Comparison of ENCODE assay signal across 8 cellular contexts in genomic region chr9:136977223-136978072, GRCh38. TPM values are rescaled to one million over a fixed set of nuclear protein-coding genes. Genes with fewer than 3 reads are reported as not detected.
DNase-seq lines count a peak whose midpoint lies in the region; ATAC-seq and TF ChIP-seq lines count a peak whose summit lies in the region.

PTGDS (plus strand) TSS chr9:136977504; CDS start chr9:136977579, 75 bp downstream.

- H3F3A ChIP-seq in smooth muscle cell (ENCODE audit: low read depth) = no peaks in the 10 kb centered on the region

- no peaks in the 10 kb centered on the region for H3K79me2 ChIP-seq in smooth muscle cell (ENCODE audit: low read depth)

- peaks cover 9% of the 10 kb centered on the region for H4K20me1 ChIP-seq in smooth muscle cell (ENCODE audit: low read depth)

- TF ChIP-seq CTCF in HEK293 (tag by site-specific recombination; IDR thresholded peaks at IDR 0.05) (no peak), choroid plexus epithelial cell (conservative IDR thresholded peaks at IDR 0.05; ENCODE audit: low read depth, low read length) (no peak), smooth muscle cell (IDR thresholded peaks at IDR 0.05; ENCODE audit: borderline replicate concordance, insufficient read depth, poor library complexity, severe bottlenecking) (no peak), GM10248 (IDR thresholded peaks at IDR 0.05; ENCODE audit: control extremely low read depth, extremely low read depth, low read depth, missing control alignments) (no peak)

- 25% methylated on average over 44 of the region's 44 CpGs for whole genome bisulfite sequencing in smooth muscle cell (ENCODE audit: low lambda C conversion rate)

- peak within 1 kb of the TSS; percentile 82 for H3K4me2 ChIP-seq in smooth muscle cell

- H3K9ac ChIP-seq in smooth muscle cell (ENCODE audit: low read depth) = no peak within 1 kb of the TSS

- peak within 1 kb of the TSS; percentile 89 for H2AFZ ChIP-seq in smooth muscle cell (ENCODE audit: low read depth)

- no peaks in the 10 kb centered on the region for H3K36me3 ChIP-seq in HEK293 (ENCODE audit: control insufficient read depth in 2 of 2, insufficient read depth in 1 of 2, low read length in 2 of 2)
- no peaks in the 10 kb centered on the region for H3K36me3 ChIP-seq in smooth muscle cell (ENCODE audit: low read depth)

- no peaks in the 10 kb centered on the region for H3K27me3 ChIP-seq in smooth muscle cell (ENCODE audit: low read depth)

- H3K4me1 ChIP-seq in HEK293 (ENCODE audit: control insufficient read depth, insufficient read depth, low read length) (no peaks in the 10 kb centered on the region), smooth muscle cell (ENCODE audit: low read depth) (peaks cover 4% of the 10 kb centered on the region)

- POLR2A ChIA-PET in HEK293 (lab: Yijun Ruan, JAX) (interaction anchor here (0.6 to 2.5 kb wide), 7 partner anchors 15 to 90 kb away, joined by 3 to 8 read pairs (median 5); partner anchors contain the start of gene PAXX), GM10248 (lab: Yijun Ruan, JAX) (interaction anchor here (0.6 kb wide), 1 partner anchor 76 kb away, joined by 3 read pairs; no protein-coding TSS in a partner anchor)

- no peak for ATAC-seq in HG02678 (IDR thresholded peaks at IDR 0.05; ENCODE audit: unreplicated experiment)

- peak; percentile 92 for DNase-seq in choroid plexus epithelial cell (ENCODE audit: low read depth)
- peak; percentile 26 for DNase-seq in left kidney (ENCODE audit: low read depth, low spot score)
- peak; percentile 65 for DNase-seq in smooth muscle cell (lab: John Stamatoyannopoulos, UW; ENCODE audit: unreplicated experiment)
- no peak for DNase-seq in A172 (ENCODE audit: low spot score)
- no peak for DNase-seq in NCI-H2081 (lab: John Stamatoyannopoulos, UW)
- no peak for DNase-seq in GM10248 (ENCODE audit: extremely low spot score)

- H3K9me3 ChIP-seq in HEK293 (ENCODE audit: control insufficient read depth, insufficient read depth, low read depth, low read length) (no peaks in the 10 kb centered on the region), smooth muscle cell (replicated peaks; ENCODE audit: low read depth) (no peaks in the 10 kb centered on the region)

- no peak within 1 kb of the TSS for H3K27ac ChIP-seq in HEK293 (ENCODE audit: extremely low read depth, low read depth, low read length)
- no peak within 1 kb of the TSS for H3K27ac ChIP-seq in smooth muscle cell (ENCODE audit: low read depth)

- CTCF ChIA-PET in HEK293 (lab: Yijun Ruan, JAX) = interaction anchor here (0.7 to 3.4 kb wide), 4 partner anchors 13 to 59 kb away, joined by 3 to 22 read pairs (median 3); no protein-coding TSS in a partner anchor
- CTCF ChIA-PET in GM10248 (lab: Yijun Ruan, JAX) = interaction anchor here (1.0 to 3.6 kb wide), 4 partner anchors 29 to 57 kb away, joined by 3 to 20 read pairs (median 8); no protein-coding TSS in a partner anchor

- no peak within 1 kb of the TSS for H3K4me3 ChIP-seq in HEK293 (ENCODE audit: low read depth, low read length)
- peak within 1 kb of the TSS; percentile 91 for H3K4me3 ChIP-seq in choroid plexus epithelial cell (ENCODE audit: low read depth, low read length)
- H3K4me3 ChIP-seq in smooth muscle cell = peak within 1 kb of the TSS; percentile 48

TF ChIP-seq in HEK293, 187 proteins besides CTCF, POLR2A, EP300 and RAD21:
- TF ChIP-seq EGR2 (tag by site-specific recombination; IDR thresholded peaks at IDR 0.05; ENCODE audit: low read depth) = peak; percentile 27; the same call in 1 of the 2 replicates
- TF ChIP-seq PRDM1 (tag by site-specific recombination; IDR thresholded peaks at IDR 0.05) = no peak
- TF ChIP-seq ZNF654 (tag by site-specific recombination; IDR thresholded peaks at IDR 0.05; ENCODE audit: low read depth) = no peak
- peak; percentile 25; the same call in 1 of the 2 replicates for TF ChIP-seq KLF8 (tag by site-specific recombination; IDR thresholded peaks at IDR 0.05)
- no peak for TF ChIP-seq ZNF704 (tag by site-specific recombination; IDR thresholded peaks at IDR 0.05)
- TF ChIP-seq ZFHX2 (tag by site-specific recombination; conservative IDR thresholded peaks at IDR 0.05) = peak; percentile 47
- peak; percentile 56; the same call in 1 of the 2 replicates for TF ChIP-seq GLIS1 (tag by site-specific recombination; IDR thresholded peaks at IDR 0.05)
- TF ChIP-seq HIC1 (tag by site-specific recombination; IDR thresholded peaks at IDR 0.05) = 0 out of 2 replicates have a peak, but pooled peaks have one; percentile 1
- peak; percentile 73 for TF ChIP-seq ZIC2 (tag by site-specific recombination; IDR thresholded peaks at IDR 0.05)

RNA-seq across cellular contexts. Expression of gene PTGDS, which starts in this region (rescaled TPM):
- total RNA-seq in smooth muscle cell = 119 and 145 TPM in 2 replicates
- 597 and 611 TPM in 2 replicates for polyA plus RNA-seq in smooth muscle cell
- 1.6 TPM in 1 of 2 replicates, not detected in the other for total RNA-seq in A172 (2014; rRNA removed; shearing (Covaris generic))

Comparison
In these comparisons a context has a peak if more than half of its experiments do, and no peak if none do; other contexts are left out.
1. RNA of gene PTGDS (total RNA-seq): 119 to 145 TPM in smooth muscle cell; 1.6 TPM in A172; every median in the first group is over 10 times any median in the second.
2. DNase-seq: peak in choroid plexus epithelial cell (single experiment), left kidney (single experiment) and smooth muscle cell (single experiment); none in A172 (single experiment), NCI-H2081 (0 of 2) and GM10248 (single experiment).